In the genomic region with DNA sequence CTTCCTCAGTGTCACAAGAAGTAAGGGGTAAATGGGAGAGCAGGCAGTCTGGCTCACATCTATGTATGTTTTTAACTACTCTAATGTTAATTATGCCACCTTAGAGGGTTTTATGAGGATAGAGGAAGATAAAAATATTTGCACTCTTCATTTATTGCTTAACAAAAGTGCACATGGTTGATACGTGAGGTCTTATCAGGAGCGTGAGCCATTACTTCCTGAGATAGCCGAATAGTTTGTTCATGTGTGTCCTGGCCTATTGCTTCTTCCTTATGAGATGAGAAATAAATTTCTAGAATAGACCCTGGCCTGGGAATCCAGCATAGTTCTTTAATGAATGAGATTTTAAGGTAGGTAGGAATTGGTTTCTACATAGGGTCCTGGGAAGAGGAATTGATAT, we compare ENCODE assay signal across 18 cellular contexts.
A peak's percentile ranks its signal among the peaks of the same experiment; 100 is the strongest.
DNase-seq lines count a peak whose midpoint lies in the region; ATAC-seq and TF ChIP-seq lines count a peak whose summit lies in the region.
"Had no signal": no experiment of that assay in that cellular context is flagged by ENCODE, and none has a peak within 500 bp of the region (broad histone marks: within the 10 kb centered on the region; RNA-seq: fewer than 3 reads in every experiment).

No MANE protein-coding gene starts in this region.

- H3K79me2 ChIP-seq in hepatocyte: no peaks in the 10 kb centered on the region

- no peak for ATAC-seq in thoracic aorta (ENCODE audit: insufficient number of reproducible peaks, low FRiP score, low read depth)
- ATAC-seq in GM19467 (IDR thresholded peaks at IDR 0.05; ENCODE audit: unreplicated experiment): no peak
- no peak for ATAC-seq in GM19463 (IDR thresholded peaks at IDR 0.05; ENCODE audit: unreplicated experiment)
- ATAC-seq in HG03097 (IDR thresholded peaks at IDR 0.05; ENCODE audit: low FRiP score, unreplicated experiment): no peak
- ATAC-seq: GM23338 had no signal

- H3K9me3 ChIP-seq in hepatocyte (ENCODE audit: low read depth) (no peaks in the 10 kb centered on the region), thoracic aorta (peaks cover 3% of the 10 kb centered on the region)
- H3K9me3 ChIP-seq: Caco-2 had no signal

- no peak overlapping the region for H3K4me2 ChIP-seq in hepatocyte
- H3K4me2 ChIP-seq: GM23338 had no signal

- no peaks in the 10 kb centered on the region for H3K36me3 ChIP-seq in hepatocyte (replicated peaks; ENCODE audit: insufficient read depth, low read depth)
- H3K36me3 ChIP-seq in thoracic aorta: no peaks in the 10 kb centered on the region

- H2AFZ ChIP-seq in hepatocyte: no peak overlapping the region
- H2AFZ ChIP-seq: GM23338 had no signal

- no peak for TF ChIP-seq CTCF in hepatocyte (IDR thresholded peaks at IDR 0.05; ENCODE audit: poor library complexity)
- no peak for TF ChIP-seq CTCF in thoracic aorta (IDR thresholded peaks at IDR 0.05)

- H3K4me3 ChIP-seq in hepatocyte (no peak overlapping the region), thoracic aorta (no peak overlapping the region)
- H3K4me3 ChIP-seq: GM23338 had no signal

- H3K27ac ChIP-seq in hepatocyte (no peak overlapping the region), thoracic aorta (peak overlapping the region; percentile 3 to 58)
- H3K27ac ChIP-seq: C4-2B had no signal

- 56% methylated on average over 3 of the region's 3 CpGs for WGBS in hepatocyte (ENCODE audit: low lambda C conversion rate, missing lambda C conversion rate)

- no peaks in the 10 kb centered on the region for H4K20me1 ChIP-seq in hepatocyte (ENCODE audit: insufficient read depth, poor library complexity, severe bottlenecking)

- DNase-seq in NCI-H226 (peak; percentile 75), amniotic epithelial cell (ENCODE audit: low read depth) (peak; percentile 53), hepatocyte (ENCODE audit: low spot score) (peak; percentile 17), thoracic aorta (ENCODE audit: low spot score) (no peak), AG20443 (ENCODE audit: low spot score) (no peak)
- DNase-seq: ACHN; AML-193; Caco-2; CD4-positive, alpha-beta T cell; DMS79 treated with DMSO at 0.1 percent for 48 hours; GF-D8; HCEC 1CT; KBM-7 had no signal

- H3K9me2 ChIP-seq in hepatocyte (replicated peaks; ENCODE audit: insufficient read depth): no peaks in the 10 kb centered on the region

- H3K4me1 ChIP-seq in hepatocyte (ENCODE audit: insufficient read depth) (no peaks in the 10 kb centered on the region), thoracic aorta (ENCODE audit: control insufficient read depth in 1 of 2, low read depth in 2 of 2) (peaks cover 10 to 62% of the 10 kb centered on the region in 2 donors)
- H3K4me1 ChIP-seq: Caco-2 had no signal

- H3K27me3 ChIP-seq in hepatocyte: no peaks in the 10 kb centered on the region
- no peaks in the 10 kb centered on the region for H3K27me3 ChIP-seq in thoracic aorta (replicated peaks; ENCODE audit: insufficient read depth)

Comparison
In these comparisons a context has a peak if more than half of its experiments do, and no peak if none do; other contexts are left out.
1. DNase-seq: peak in NCI-H226 (single experiment), amniotic epithelial cell (single experiment) and hepatocyte (single experiment); none in thoracic aorta (single experiment) and AG20443 (single experiment).